Comparison of ENCODE assay signal across 8 cellular contexts in genomic region chr2:105545731-105546622, GRCh38.
A peak's percentile ranks its signal among the peaks of the same experiment; 100 is the strongest.
DNase-seq lines count a peak whose midpoint lies in the region; ATAC-seq and TF ChIP-seq lines count a peak whose summit lies in the region.

No MANE protein-coding gene starts in this region.

- peak overlapping the region; percentile 25 to 78 for H3K27ac Mint-ChIP-seq in T-cell

- H3K4me1 Mint-ChIP-seq in T-cell = peaks cover 15 to 23% (median 15%) of the 10 kb centered on the region in 3 donors

- H3K4me1 ChIP-seq in hepatocyte (ENCODE audit: insufficient read depth) = no peaks in the 10 kb centered on the region

- no peaks in the 10 kb centered on the region for H3K36me3 ChIP-seq in hepatocyte (replicated peaks; ENCODE audit: insufficient read depth, low read depth)

- H3K9me2 ChIP-seq in hepatocyte (replicated peaks; ENCODE audit: insufficient read depth) = no peaks in the 10 kb centered on the region

- peak; percentile 79 for TF ChIP-seq CTCF in hepatocyte (IDR thresholded peaks at IDR 0.05; ENCODE audit: poor library complexity)

- no peaks in the 10 kb centered on the region for H4K20me1 ChIP-seq in hepatocyte (ENCODE audit: insufficient read depth, poor library complexity, severe bottlenecking)

- H3K27me3 Mint-ChIP-seq in T-cell = peaks cover 0 to 3% of the 10 kb centered on the region in 2 donors

- no peak overlapping the region for H2AFZ ChIP-seq in hepatocyte

- H3K4me3 Mint-ChIP-seq in T-cell = peak overlapping the region in 2 of 3 donors; percentile 11 to 29

- no peak overlapping the region for H3K4me2 ChIP-seq in hepatocyte

- peak; percentile 56 for ATAC-seq in GM19372 (IDR thresholded peaks at IDR 0.05; ENCODE audit: low read depth, unreplicated experiment)
- ATAC-seq in T-cell (replicated peaks in 1 of 4) = peak; percentile 47 to 68 (median 60)
- no peak for ATAC-seq in GM18861 (IDR thresholded peaks at IDR 0.05; ENCODE audit: unreplicated experiment)

- peak; percentile 61 for DNase-seq in Ammon's horn (ENCODE audit: low spot score)
- peak; percentile 33 for DNase-seq in NCI-H1048 (lab: John Stamatoyannopoulos, UW)
- peak; percentile 18 to 71 (median 56) for DNase-seq in T-cell
- peak; percentile 45 for DNase-seq in amniotic epithelial cell (ENCODE audit: low read depth)
- peak; percentile 81 for DNase-seq in hepatocyte (ENCODE audit: low spot score)
- DNase-seq in stimulated activated CD4-positive, alpha-beta T cell treated with anti-CD3 and anti-CD28 coated beads, Interleukin-12 subunit alpha, Interleukin-12 subunit beta, amount 100 ng/mL, for 4 hours = peak; percentile 62

- POLR2A ChIA-PET in T-cell (lab: Charles Lee) = no interaction called here

- no peaks in the 10 kb centered on the region for H3K9me3 ChIP-seq in hepatocyte (ENCODE audit: low read depth)

- no peaks in the 10 kb centered on the region for H3K27me3 ChIP-seq in hepatocyte

- H3K36me3 Mint-ChIP-seq in T-cell = no peaks in the 10 kb centered on the region

- H3K4me3 ChIP-seq in hepatocyte = no peak overlapping the region

- H3K27ac ChIP-seq in hepatocyte = no peak overlapping the region

- no peaks in the 10 kb centered on the region for H3K79me2 ChIP-seq in hepatocyte

- no peaks in the 10 kb centered on the region for H3K9me3 Mint-ChIP-seq in T-cell

- CTCF ChIA-PET in T-cell (lab: Charles Lee) = interaction anchor here (1.1 to 1.5 kb wide), 5 partner anchors 177 to 201 kb away, joined by 3 to 4 read pairs (median 4); no protein-coding TSS in a partner anchor

- WGBS in hepatocyte (ENCODE audit: low lambda C conversion rate, missing lambda C conversion rate) = 40% methylated on average over 10 of the region's 10 CpGs
